In genomic region chr16:89216315-89217137, GRCh38 we compare ENCODE assay signal across 8 cellular contexts. TPM values are rescaled to one million over a fixed set of nuclear protein-coding genes. Genes with fewer than 3 reads are reported as not detected.
DNase-seq lines count a peak whose midpoint lies in the region; ATAC-seq and TF ChIP-seq lines count a peak whose summit lies in the region.

No MANE protein-coding gene starts in this region.

- intact Hi-C loops in PC-9 (cut with micrococcal nuclease; ENCODE audit: unreplicated experiment) = loop anchor here (1.0 to 5.0 kb wide), 6 partner anchors 46 to 646 kb away; partner anchors contain the start of gene ZC3H18
- intact Hi-C loops in esophagus muscularis mucosa (cut with DNase I) = no loop called here

- 4% methylated on average over 25 of the region's 25 CpGs for WGBS in esophagus muscularis mucosa

- peak overlapping the region; percentile 93 for H3K9ac ChIP-seq in muscle layer of colon (ENCODE audit: low read length)

- H3K4me2 ChIP-seq in PC-9 = peak overlapping the region; percentile 95

- peak overlapping the region; percentile 94 for H2AFZ ChIP-seq in PC-9

- TF ChIP-seq CTCF in PC-9 (conservative IDR thresholded peaks at IDR 0.05) (peak; percentile 78), esophagus muscularis mucosa (IDR thresholded peaks at IDR 0.05) (peak; percentile 60 to 72 (median 69))

- H4K20me1 ChIP-seq in PC-9 (ENCODE audit: insufficient read depth) = no peaks in the 10 kb centered on the region

- DNase-seq in DMS153 (lab: John Stamatoyannopoulos, UW) = peak; percentile 39
- peak; percentile 80 for DNase-seq in HT-29 (ENCODE audit: low spot score)
- DNase-seq in PC-9 = peak; percentile 61 to 71
- peak; percentile 87 to 89 for DNase-seq in activated T-cell treated with anti-CD3 and anti-CD28 coated beads, Interleukin-2, amount 50 U/mL, for 48 hours
- no peak for DNase-seq in esophagus muscularis mucosa (ENCODE audit: extremely low spot score)
- peak; percentile 75 for DNase-seq in stimulated activated CD8-positive, alpha-beta memory T cell treated with anti-CD3 and anti-CD28 coated beads, Interleukin-4, amount 100 ng/mL, for 24 hours (ENCODE audit: low read depth)

- TF ChIP-seq POLR2A in esophagus muscularis mucosa (IDR thresholded peaks at IDR 0.05; ENCODE audit: low read depth) = no peak

- ATAC-seq in GM18511 (IDR thresholded peaks at IDR 0.05; ENCODE audit: unreplicated experiment) = no peak

- H3K4me1 ChIP-seq in PC-9 (replicated peaks; ENCODE audit: insufficient read depth) = 0 out of 2 replicates have a peak, but pooled peaks cover 5% of the 10 kb centered on the region
- H3K4me1 ChIP-seq in esophagus muscularis mucosa = peaks cover 20 to 45% (median 36%) of the 10 kb centered on the region in 4 donors
- H3K4me1 ChIP-seq in muscle layer of colon (ENCODE audit: insufficient read depth, low read length) = peaks cover 5% of the 10 kb centered on the region

- peaks cover 4% of the 10 kb centered on the region; the same call in 1 of the 2 replicates for H3F3A ChIP-seq in PC-9 (ENCODE audit: insufficient read depth, low read depth)

- POLR2A ChIA-PET in PC-9 (lab: Charles Lee; ENCODE audit: unreplicated experiment) = no interaction called here

- peaks cover 15% of the 10 kb centered on the region for H3K79me2 ChIP-seq in PC-9 (ENCODE audit: low read depth)

- H3K27me3 ChIP-seq in PC-9 (ENCODE audit: insufficient read depth, low read depth) = no peaks in the 10 kb centered on the region
- H3K27me3 ChIP-seq in esophagus muscularis mucosa = no peaks in the 10 kb centered on the region
- no peaks in the 10 kb centered on the region for H3K27me3 ChIP-seq in muscle layer of colon (ENCODE audit: control insufficient read depth in 1 of 2, insufficient read depth in 2 of 2, low read length in 2 of 2)

- no peaks in the 10 kb centered on the region for H3K9me2 ChIP-seq in PC-9 (ENCODE audit: insufficient read depth)

- H3K9me3 ChIP-seq in PC-9 (ENCODE audit: insufficient read depth, low read depth) (no peaks in the 10 kb centered on the region), esophagus muscularis mucosa (no peaks in the 10 kb centered on the region), muscle layer of colon (ENCODE audit: low read length) (no peaks in the 10 kb centered on the region)

- peak overlapping the region; percentile 53; the same call in 1 of the 2 replicates for H3K27ac ChIP-seq in PC-9
- H3K27ac ChIP-seq in esophagus muscularis mucosa (replicated peaks in 1 of 4) = peak overlapping the region; percentile 93 to 97 (median 95)
- H3K27ac ChIP-seq in muscle layer of colon (ENCODE audit: low read depth, low read length) = peak overlapping the region; percentile 90

- no peak for TF ChIP-seq EP300 in esophagus muscularis mucosa (IDR thresholded peaks at IDR 0.05)

- CTCF ChIA-PET in PC-9 (lab: Charles Lee) = interaction anchor here (0.6 to 1.2 kb wide), 3 partner anchors 163 to 658 kb away, joined by 4 to 6 read pairs (median 4); no protein-coding TSS in a partner anchor

- no TSS peak for BruUV-seq in PC-9 (replicated peaks; lab: Mats Ljungman, UMichigan)

- H3K36me3 ChIP-seq in PC-9 (ENCODE audit: low read depth) (no peaks in the 10 kb centered on the region), esophagus muscularis mucosa (peaks cover 0 to 14% (median 12%) of the 10 kb centered on the region in 4 donors), muscle layer of colon (ENCODE audit: insufficient read depth, low read length) (peaks cover 6% of the 10 kb centered on the region)

- H3K4me3 ChIP-seq in PC-9 (peak overlapping the region; percentile 84), esophagus muscularis mucosa (peak overlapping the region; percentile 76 to 98 (median 92)), muscle layer of colon (ENCODE audit: low read depth in 1 of 2, low read length in 2 of 2) (peak overlapping the region; percentile 72 to 83)

RNA-seq across cellular contexts. Expression of gene ZNF778, which starts 1.0 kb away (rescaled TPM):
- total RNA-seq in HT-29 (2014; rRNA removed; shearing (Covaris generic)) = 4.2 and 10.6 TPM in 2 replicates
- total RNA-seq in PC-9 (2021) (9.5 and 15.7 TPM in 2 replicates), esophagus muscularis mucosa (10 to 100 TPM; 11.2 to 17.2 (median 13.9) TPM)

RNA-seq across cellular contexts. Expression of gene SLC22A31, which starts 16.2 kb away (rescaled TPM):
- total RNA-seq in HT-29 (2014; rRNA removed; shearing (Covaris generic)) = not detected in 2 replicates
- total RNA-seq in PC-9 (2021) (2.5 and 5.4 TPM in 2 replicates), esophagus muscularis mucosa (under 1 TPM in 1 of 4 donors, not detected in 3; 0.26 TPM)

RNA-seq across cellular contexts. Expression of gene CDH15, which starts 45.0 kb away (rescaled TPM):
- not detected in 2 replicates for total RNA-seq in HT-29 (2014; rRNA removed; shearing (Covaris generic))
- not detected in 2 replicates for total RNA-seq in PC-9 (2021)
- total RNA-seq in esophagus muscularis mucosa = under 1 TPM in 3 of 4 donors, not detected in 1; under 0.01 to 0.17 (median 0.13) TPM
